Comparison of ENCODE assay signal across 22 cellular contexts in the genomic region with DNA sequence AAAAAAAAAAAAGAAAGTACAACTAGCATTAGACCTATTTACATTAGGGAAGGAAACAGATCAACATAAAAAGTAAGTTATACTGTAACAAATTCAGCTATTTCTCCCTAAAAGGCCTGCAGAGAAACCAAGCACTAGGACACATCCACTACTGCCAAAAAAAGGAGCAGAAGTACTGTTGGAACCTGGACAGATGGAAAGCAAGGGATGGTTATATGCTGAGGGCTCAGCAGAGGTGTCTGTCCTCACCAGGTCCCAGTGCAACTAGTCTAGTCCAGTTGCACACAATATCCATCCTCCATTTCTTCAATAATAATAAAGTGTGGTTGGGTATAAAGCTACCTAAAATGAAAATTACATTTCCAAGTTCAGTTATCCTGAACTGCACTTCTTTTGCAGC.
"Had no signal": no experiment of that assay in that cellular context is flagged by ENCODE, and none has a peak within 500 bp of the region (broad histone marks: within the 10 kb centered on the region; RNA-seq: fewer than 3 reads in every experiment).

No MANE protein-coding gene starts in this region.

- H3K79me2 ChIP-seq: hepatocyte had no signal

- H3K4me3 ChIP-seq: colonic mucosa, esophagus muscularis mucosa, gastroesophageal sphincter, heart left ventricle, hepatocyte, left lung, lower lobe of right lung, pancreas, sigmoid colon, suprapubic skin, thyroid gland had no signal

- H3K4me2 ChIP-seq: hepatocyte had no signal

- H3K27me3 ChIP-seq: colonic mucosa, esophagus muscularis mucosa, foreskin keratinocyte, gastroesophageal sphincter, heart left ventricle, hepatocyte, left lung, neutrophil, pancreas, sigmoid colon, suprapubic skin, thyroid gland had no signal

- DNase-seq: colonic mucosa; effector memory CD4-positive, alpha-beta T cell; foreskin keratinocyte; heart left ventricle; left cardiac atrium; left lung; lower lobe of right lung; natural killer cell; pancreas; retina; sigmoid colon; stimulated activated CD4-positive, alpha-beta T cell treated with anti-CD3 and anti-CD28 coated beads, Interleukin-4, amount 100 ng/mL, for 4 hours; stimulated activated naive B cell treated with anti-CD40 and anti-IgM and Interleukin-4, amounts not matched to agents 10 μg/mL and 1 μg/mL and 100 μg/mL, for 72 hours; thyroid gland; trophoblast cell had no signal

- FAIRE-seq: endothelial cell of umbilical vein, islet of Langerhans, pancreas had no signal

- H3K4me1 ChIP-seq: colonic mucosa, foreskin keratinocyte, gastroesophageal sphincter, left lung, pancreas, suprapubic skin had no signal

- H3K9me3 ChIP-seq: colonic mucosa, left lung, lower lobe of right lung, neutrophil, pancreas, sigmoid colon, suprapubic skin, thyroid gland had no signal

- ATAC-seq: foreskin keratinocyte; gastroesophageal sphincter; left lung; lower lobe of right lung; natural killer cell; pancreas; stimulated activated naive B cell treated with anti-CD40 and anti-IgM and Interleukin-4, amounts not matched to agents 10 μg/mL and 1 μg/mL and 100 μg/mL, for 72 hours had no signal

- H3K36me3 ChIP-seq: colonic mucosa, pancreas had no signal

- H3K27ac ChIP-seq: colonic mucosa, esophagus muscularis mucosa, foreskin keratinocyte, gastroesophageal sphincter, heart left ventricle, hepatocyte, left lung, lower lobe of right lung, neutrophil, pancreas, sigmoid colon, suprapubic skin, thyroid gland had no signal

- H2AFZ ChIP-seq: hepatocyte had no signal
